ENCODE assay signal across 1 cellular context in the genomic region with DNA sequence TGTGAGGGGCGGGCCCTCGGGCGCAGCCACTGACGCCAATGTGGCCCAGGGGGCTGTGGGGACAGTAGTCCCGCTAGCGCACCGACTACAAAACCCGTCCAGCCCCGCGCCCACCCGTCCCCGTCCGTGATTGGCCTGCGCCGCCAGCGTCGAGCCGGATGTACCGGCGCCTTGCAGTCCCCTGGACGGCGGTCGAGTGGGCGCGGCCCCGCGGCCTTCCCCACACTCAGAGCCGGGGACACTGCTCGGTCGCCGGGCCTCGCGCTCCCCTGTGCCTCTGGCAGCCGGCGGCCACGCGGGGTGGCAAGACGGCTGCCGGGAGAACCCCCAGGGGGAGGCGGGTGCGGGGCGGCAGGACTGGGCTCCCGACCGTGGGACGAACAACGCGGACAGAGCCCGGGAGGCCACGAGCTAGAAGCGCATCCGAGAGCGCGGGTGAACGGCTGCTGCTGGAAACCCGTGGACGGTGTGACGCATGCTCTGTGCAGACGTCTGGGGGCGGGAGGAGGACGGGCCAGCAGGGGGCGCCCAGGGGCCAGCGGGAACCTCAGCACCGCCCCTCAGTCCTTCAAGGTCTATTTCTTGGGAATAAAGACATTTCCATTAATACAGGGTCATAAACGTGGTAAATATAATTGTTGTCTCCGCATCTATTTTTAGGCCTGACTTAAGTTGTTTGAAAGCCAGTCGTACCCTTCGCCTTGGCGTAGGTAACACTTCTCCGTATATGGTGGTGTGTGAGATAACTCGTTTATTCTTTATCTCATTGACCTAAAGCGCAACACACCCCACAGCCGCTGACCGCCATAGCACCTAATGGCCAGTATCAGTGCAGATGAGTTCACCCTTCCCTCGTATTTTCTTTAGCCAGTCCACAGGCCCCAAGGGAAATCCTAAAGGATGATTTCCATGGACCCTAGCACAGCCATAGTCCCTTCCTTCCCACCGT.
TF ChIP-seq lines count a peak whose summit lies in the region.

No MANE protein-coding gene starts in this region.

TF ChIP-seq in K562, 482 proteins besides CTCF, POLR2A, EP300 and RAD21 (continued from another document and continues in another):
- TF ChIP-seq, protein P1, sequence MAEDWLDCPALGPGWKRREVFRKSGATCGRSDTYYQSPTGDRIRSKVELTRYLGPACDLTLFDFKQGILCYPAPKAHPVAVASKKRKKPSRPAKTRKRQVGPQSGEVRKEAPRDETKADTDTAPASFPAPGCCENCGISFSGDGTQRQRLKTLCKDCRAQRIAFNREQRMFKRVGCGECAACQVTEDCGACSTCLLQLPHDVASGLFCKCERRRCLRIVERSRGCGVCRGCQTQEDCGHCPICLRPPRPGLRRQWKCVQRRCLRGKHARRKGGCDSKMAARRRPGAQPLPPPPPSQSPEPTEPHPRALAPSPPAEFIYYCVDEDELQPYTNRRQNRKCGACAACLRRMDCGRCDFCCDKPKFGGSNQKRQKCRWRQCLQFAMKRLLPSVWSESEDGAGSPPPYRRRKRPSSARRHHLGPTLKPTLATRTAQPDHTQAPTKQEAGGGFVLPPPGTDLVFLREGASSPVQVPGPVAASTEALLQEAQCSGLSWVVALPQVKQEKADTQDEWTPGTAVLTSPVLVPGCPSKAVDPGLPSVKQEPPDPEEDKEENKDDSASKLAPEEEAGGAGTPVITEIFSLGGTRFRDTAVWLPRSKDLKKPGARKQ (CRISPR knock-in tag; IDR thresholded peaks at IDR 0.05), result no peak
- TF ChIP-seq ZNF134 (CRISPR knock-in tag; conservative IDR thresholded peaks at IDR 0.05) (no peak), CCNT2 (IDR thresholded peaks at IDR 0.05; ENCODE audit: borderline replicate concordance, extremely low read depth, insufficient read length, low read depth, low read length) (peak; percentile 40), CHD1 (IDR thresholded peaks at IDR 0.05; ENCODE audit: low read length) (peak; percentile 89), RFX1 (IDR thresholded peaks at IDR 0.05) (no peak), GATAD2B (IDR thresholded peaks at IDR 0.05; ENCODE audit: borderline replicate concordance) (no peak; the same call in none of the 2 replicates), POLR2G (IDR thresholded peaks at IDR 0.05; ENCODE audit: low read depth, low read length) (peak; percentile 98), NFE2L1 (tag; IDR thresholded peaks at IDR 0.05; ENCODE audit: borderline replicate concordance, low read depth) (no peak), PHF20 (IDR thresholded peaks at IDR 0.05; ENCODE audit: partially characterized antibody) (peak; percentile 86), KDM5B (IDR thresholded peaks at IDR 0.05; ENCODE audit: insufficient replicate concordance, low read depth, low read length) (peak; percentile 77), ZNF589 (CRISPR knock-in tag; IDR thresholded peaks at IDR 0.05; ENCODE audit: low read depth) (no peak), CEBPG (CRISPR knock-in tag; IDR thresholded peaks at IDR 0.05) (no peak), CEBPG (tag; conservative IDR thresholded peaks at IDR 0.05 in 1 of 2, IDR thresholded peaks at IDR 0.05 in 1 of 2) (no peak), NR2F6 (CRISPR knock-in tag; IDR thresholded peaks at IDR 0.05) (no peak), ESRRA (IDR thresholded peaks at IDR 0.05; ENCODE audit: borderline replicate concordance, low read depth) (peak; percentile 63; the same call in 1 of the 2 replicates), ZNF507 (tag; conservative IDR thresholded peaks at IDR 0.05) (no peak), DNMT1 (IDR thresholded peaks at IDR 0.05) (no peak), ILF3 (IDR thresholded peaks at IDR 0.05; ENCODE audit: borderline replicate concordance) (peak; percentile 55; the same call in 1 of the 2 replicates), BACH1 (tag; IDR thresholded peaks at IDR 0.05) (no peak), TCF3 (CRISPR knock-in tag; IDR thresholded peaks at IDR 0.05) (peak; percentile 33; the same call in 1 of the 2 replicates), GTF2A2 (tag; IDR thresholded peaks at IDR 0.05) (no peak), ETV5 (CRISPR knock-in tag; IDR thresholded peaks at IDR 0.05; ENCODE audit: low read depth) (peak; percentile 81), ZNF121 (CRISPR knock-in tag; conservative IDR thresholded peaks at IDR 0.05) (no peak), MECOM (CRISPR knock-in tag; IDR thresholded peaks at IDR 0.05) (no peak), CHD4 (IDR thresholded peaks at IDR 0.05; ENCODE audit: insufficient read depth, insufficient replicate concordance, low read depth, low read length, poor library complexity, severe bottlenecking) (no peak), ETS2 (tag; IDR thresholded peaks at IDR 0.05; ENCODE audit: borderline replicate concordance, poor library complexity, severe bottlenecking) (no peak), EP400 (IDR thresholded peaks at IDR 0.05) (peak; percentile 93), SP2 (IDR thresholded peaks at IDR 0.05; ENCODE audit: extremely low read depth, low read depth, low read length, poor library complexity, severe bottlenecking) (peak; percentile 52), KLF10 (CRISPR knock-in tag; IDR thresholded peaks at IDR 0.05) (no peak), MEF2D (tag; conservative IDR thresholded peaks at IDR 0.05; ENCODE audit: low read depth) (no peak), MCM3 (IDR thresholded peaks at IDR 0.05) (no peak), NCOA4 (IDR thresholded peaks at IDR 0.05; ENCODE audit: partially characterized antibody) (no peak), JUN (IDR thresholded peaks at IDR 0.05; ENCODE audit: borderline replicate concordance, low read depth, low read length) (0 out of 2 replicates have a peak, but pooled peaks have one; percentile 24), JUN (CRISPR knock-in tag; IDR thresholded peaks at IDR 0.05; ENCODE audit: borderline replicate concordance) (peak; percentile 13; the same call in 1 of the 2 replicates), ZNF143 (CRISPR knock-in tag; IDR thresholded peaks at IDR 0.05) (peak; percentile 90), CBX5 (IDR thresholded peaks at IDR 0.05; ENCODE audit: borderline replicate concordance, low read depth) (no peak), ZNF253 (CRISPR knock-in tag; conservative IDR thresholded peaks at IDR 0.05) (no peak)
- TF ChIP-seq, protein P2, sequence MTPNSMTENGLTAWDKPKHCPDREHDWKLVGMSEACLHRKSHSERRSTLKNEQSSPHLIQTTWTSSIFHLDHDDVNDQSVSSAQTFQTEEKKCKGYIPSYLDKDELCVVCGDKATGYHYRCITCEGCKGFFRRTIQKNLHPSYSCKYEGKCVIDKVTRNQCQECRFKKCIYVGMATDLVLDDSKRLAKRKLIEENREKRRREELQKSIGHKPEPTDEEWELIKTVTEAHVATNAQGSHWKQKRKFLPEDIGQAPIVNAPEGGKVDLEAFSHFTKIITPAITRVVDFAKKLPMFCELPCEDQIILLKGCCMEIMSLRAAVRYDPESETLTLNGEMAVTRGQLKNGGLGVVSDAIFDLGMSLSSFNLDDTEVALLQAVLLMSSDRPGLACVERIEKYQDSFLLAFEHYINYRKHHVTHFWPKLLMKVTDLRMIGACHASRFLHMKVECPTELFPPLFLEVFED (CRISPR knock-in tag; conservative IDR thresholded peaks at IDR 0.05), result no peak
- TF ChIP-seq, protein P3, sequence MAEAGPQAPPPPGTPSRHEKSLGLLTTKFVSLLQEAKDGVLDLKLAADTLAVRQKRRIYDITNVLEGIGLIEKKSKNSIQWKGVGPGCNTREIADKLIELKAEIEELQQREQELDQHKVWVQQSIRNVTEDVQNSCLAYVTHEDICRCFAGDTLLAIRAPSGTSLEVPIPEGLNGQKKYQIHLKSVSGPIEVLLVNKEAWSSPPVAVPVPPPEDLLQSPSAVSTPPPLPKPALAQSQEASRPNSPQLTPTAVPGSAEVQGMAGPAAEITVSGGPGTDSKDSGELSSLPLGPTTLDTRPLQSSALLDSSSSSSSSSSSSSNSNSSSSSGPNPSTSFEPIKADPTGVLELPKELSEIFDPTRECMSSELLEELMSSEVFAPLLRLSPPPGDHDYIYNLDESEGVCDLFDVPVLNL (CRISPR knock-in tag; IDR thresholded peaks at IDR 0.05; ENCODE audit: low read depth), result no peak; the same call in 1 of the 2 replicates
- TF ChIP-seq, protein P4, sequence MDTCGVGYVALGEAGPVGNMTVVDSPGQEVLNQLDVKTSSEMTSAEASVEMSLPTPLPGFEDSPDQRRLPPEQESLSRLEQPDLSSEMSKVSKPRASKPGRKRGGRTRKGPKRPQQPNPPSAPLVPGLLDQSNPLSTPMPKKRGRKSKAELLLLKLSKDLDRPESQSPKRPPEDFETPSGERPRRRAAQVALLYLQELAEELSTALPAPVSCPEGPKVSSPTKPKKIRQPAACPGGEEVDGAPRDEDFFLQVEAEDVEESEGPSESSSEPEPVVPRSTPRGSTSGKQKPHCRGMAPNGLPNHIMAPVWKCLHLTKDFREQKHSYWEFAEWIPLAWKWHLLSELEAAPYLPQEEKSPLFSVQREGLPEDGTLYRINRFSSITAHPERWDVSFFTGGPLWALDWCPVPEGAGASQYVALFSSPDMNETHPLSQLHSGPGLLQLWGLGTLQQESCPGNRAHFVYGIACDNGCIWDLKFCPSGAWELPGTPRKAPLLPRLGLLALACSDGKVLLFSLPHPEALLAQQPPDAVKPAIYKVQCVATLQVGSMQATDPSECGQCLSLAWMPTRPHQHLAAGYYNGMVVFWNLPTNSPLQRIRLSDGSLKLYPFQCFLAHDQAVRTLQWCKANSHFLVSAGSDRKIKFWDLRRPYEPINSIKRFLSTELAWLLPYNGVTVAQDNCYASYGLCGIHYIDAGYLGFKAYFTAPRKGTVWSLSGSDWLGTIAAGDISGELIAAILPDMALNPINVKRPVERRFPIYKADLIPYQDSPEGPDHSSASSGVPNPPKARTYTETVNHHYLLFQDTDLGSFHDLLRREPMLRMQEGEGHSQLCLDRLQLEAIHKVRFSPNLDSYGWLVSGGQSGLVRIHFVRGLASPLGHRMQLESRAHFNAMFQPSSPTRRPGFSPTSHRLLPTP (IDR thresholded peaks at IDR 0.05; ENCODE audit: borderline replicate concordance, extremely low read depth, insufficient read length), result no peak
- TF ChIP-seq, protein P5, sequence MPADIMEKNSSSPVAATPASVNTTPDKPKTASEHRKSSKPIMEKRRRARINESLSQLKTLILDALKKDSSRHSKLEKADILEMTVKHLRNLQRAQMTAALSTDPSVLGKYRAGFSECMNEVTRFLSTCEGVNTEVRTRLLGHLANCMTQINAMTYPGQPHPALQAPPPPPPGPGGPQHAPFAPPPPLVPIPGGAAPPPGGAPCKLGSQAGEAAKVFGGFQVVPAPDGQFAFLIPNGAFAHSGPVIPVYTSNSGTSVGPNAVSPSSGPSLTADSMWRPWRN (IDR thresholded peaks at IDR 0.05; ENCODE audit: low read depth), result no peak
- TF ChIP-seq, protein P6, sequence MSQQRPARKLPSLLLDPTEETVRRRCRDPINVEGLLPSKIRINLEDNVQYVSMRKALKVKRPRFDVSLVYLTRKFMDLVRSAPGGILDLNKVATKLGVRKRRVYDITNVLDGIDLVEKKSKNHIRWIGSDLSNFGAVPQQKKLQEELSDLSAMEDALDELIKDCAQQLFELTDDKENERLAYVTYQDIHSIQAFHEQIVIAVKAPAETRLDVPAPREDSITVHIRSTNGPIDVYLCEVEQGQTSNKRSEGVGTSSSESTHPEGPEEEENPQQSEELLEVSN (IDR thresholded peaks at IDR 0.05; ENCODE audit: borderline replicate concordance in 1 of 2, extremely low read depth in 1 of 2, insufficient read depth in 1 of 2, insufficient read length in 1 of 2, low read depth in 1 of 2, low read length in 1 of 2, poor library complexity in 1 of 2, severe bottlenecking in 1 of 2), result peak; percentile 62 to 82
- TF ChIP-seq, protein P7, sequence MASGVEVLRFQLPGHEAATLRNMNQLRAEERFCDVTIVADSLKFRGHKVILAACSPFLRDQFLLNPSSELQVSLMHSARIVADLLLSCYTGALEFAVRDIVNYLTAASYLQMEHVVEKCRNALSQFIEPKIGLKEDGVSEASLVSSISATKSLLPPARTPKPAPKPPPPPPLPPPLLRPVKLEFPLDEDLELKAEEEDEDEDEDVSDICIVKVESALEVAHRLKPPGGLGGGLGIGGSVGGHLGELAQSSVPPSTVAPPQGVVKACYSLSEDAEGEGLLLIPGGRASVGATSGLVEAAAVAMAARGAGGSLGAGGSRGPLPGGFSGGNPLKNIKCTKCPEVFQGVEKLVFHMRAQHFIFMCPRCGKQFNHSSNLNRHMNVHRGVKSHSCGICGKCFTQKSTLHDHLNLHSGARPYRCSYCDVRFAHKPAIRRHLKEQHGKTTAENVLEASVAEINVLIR (CRISPR knock-in tag; IDR thresholded peaks at IDR 0.05), result peak; percentile 93
- TF ChIP-seq, protein P8, sequence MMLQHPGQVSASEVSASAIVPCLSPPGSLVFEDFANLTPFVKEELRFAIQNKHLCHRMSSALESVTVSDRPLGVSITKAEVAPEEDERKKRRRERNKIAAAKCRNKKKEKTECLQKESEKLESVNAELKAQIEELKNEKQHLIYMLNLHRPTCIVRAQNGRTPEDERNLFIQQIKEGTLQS (IDR thresholded peaks at IDR 0.05), result no peak; the same call in 1 of the 2 replicates
- TF ChIP-seq, protein P8 (CRISPR knock-in tag; conservative IDR thresholded peaks at IDR 0.05), result peak; percentile 84
- TF ChIP-seq, protein P9, sequence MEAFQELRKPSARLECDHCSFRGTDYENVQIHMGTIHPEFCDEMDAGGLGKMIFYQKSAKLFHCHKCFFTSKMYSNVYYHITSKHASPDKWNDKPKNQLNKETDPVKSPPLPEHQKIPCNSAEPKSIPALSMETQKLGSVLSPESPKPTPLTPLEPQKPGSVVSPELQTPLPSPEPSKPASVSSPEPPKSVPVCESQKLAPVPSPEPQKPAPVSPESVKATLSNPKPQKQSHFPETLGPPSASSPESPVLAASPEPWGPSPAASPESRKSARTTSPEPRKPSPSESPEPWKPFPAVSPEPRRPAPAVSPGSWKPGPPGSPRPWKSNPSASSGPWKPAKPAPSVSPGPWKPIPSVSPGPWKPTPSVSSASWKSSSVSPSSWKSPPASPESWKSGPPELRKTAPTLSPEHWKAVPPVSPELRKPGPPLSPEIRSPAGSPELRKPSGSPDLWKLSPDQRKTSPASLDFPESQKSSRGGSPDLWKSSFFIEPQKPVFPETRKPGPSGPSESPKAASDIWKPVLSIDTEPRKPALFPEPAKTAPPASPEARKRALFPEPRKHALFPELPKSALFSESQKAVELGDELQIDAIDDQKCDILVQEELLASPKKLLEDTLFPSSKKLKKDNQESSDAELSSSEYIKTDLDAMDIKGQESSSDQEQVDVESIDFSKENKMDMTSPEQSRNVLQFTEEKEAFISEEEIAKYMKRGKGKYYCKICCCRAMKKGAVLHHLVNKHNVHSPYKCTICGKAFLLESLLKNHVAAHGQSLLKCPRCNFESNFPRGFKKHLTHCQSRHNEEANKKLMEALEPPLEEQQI (IDR thresholded peaks at IDR 0.05), result no peak
- TF ChIP-seq, protein P10, sequence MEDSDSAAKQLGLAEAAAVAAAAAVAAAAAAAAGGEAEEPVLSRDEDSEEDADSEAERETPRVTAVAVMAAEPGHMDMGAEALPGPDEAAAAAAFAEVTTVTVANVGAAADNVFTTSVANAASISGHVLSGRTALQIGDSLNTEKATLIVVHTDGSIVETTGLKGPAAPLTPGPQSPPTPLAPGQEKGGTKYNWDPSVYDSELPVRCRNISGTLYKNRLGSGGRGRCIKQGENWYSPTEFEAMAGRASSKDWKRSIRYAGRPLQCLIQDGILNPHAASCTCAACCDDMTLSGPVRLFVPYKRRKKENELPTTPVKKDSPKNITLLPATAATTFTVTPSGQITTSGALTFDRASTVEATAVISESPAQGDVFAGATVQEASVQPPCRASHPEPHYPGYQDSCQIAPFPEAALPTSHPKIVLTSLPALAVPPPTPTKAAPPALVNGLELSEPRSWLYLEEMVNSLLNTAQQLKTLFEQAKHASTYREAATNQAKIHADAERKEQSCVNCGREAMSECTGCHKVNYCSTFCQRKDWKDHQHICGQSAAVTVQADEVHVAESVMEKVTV (CRISPR knock-in tag; IDR thresholded peaks at IDR 0.05), result no peak; the same call in 1 of the 2 replicates
